Comparison of ENCODE assay signal across 8 cellular contexts in the genomic region with DNA sequence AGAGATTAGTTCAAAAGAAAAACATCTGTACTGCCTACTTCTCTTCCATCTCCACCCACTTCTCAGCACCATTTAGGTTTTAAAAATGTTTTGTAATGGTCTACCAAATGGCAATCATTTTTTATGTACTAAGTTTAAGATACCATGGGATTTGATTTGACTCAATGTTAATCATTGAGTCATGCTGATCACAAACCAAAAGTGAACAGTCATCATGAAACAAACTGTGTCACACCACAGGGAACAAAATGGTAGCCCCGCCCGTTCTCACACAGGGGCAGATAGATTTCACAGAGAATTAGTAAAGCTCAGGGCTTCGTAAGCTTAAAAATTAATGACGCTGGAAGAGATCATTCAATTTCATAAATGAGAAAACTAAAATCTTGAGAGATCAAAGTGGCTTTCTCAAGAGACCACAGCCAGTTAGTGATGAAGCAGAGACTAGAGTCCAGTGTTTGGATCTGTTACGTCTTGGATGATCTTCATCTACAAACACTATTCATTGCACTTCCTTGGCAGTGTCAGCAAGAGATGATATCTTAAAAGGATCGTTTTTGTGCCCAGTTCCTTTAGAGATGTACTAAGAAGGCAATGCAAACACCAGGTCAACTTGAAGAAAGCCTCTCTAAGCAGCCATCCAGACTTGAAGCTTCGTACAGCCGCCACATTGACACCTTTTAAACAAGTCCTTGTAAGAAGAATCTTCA. TPM values are rescaled to one million over a fixed set of nuclear protein-coding genes. Genes with fewer than 3 reads are reported as not detected.
DNase-seq lines count a peak whose midpoint lies in the region; ATAC-seq lines count a peak whose summit lies in the region.

No MANE protein-coding gene starts in this region.

- peak; percentile 83 for ATAC-seq in HG03135 (IDR thresholded peaks at IDR 0.05; ENCODE audit: unreplicated experiment)

- no peak overlapping the region for H3K4me3 Mint-ChIP-seq in activated naive CD8-positive, alpha-beta T cell treated with anti-CD3 and anti-CD28 coated beads for 36 hours

- H3K4me1 Mint-ChIP-seq in activated naive CD8-positive, alpha-beta T cell treated with anti-CD3 and anti-CD28 coated beads for 36 hours, result peaks cover 9% of the 10 kb centered on the region

- no peak overlapping the region for H3K27ac Mint-ChIP-seq in activated naive CD8-positive, alpha-beta T cell treated with anti-CD3 and anti-CD28 coated beads for 36 hours

- H3K36me3 Mint-ChIP-seq in activated naive CD8-positive, alpha-beta T cell treated with anti-CD3 and anti-CD28 coated beads for 36 hours, result no peaks in the 10 kb centered on the region

- peaks cover 30% of the 10 kb centered on the region for H3K27me3 Mint-ChIP-seq in activated naive CD8-positive, alpha-beta T cell treated with anti-CD3 and anti-CD28 coated beads for 36 hours

- H3K9me3 Mint-ChIP-seq in activated naive CD8-positive, alpha-beta T cell treated with anti-CD3 and anti-CD28 coated beads for 36 hours, result no peaks in the 10 kb centered on the region

- DNase-seq in AG08396 (ENCODE audit: low spot score) (peak; percentile 47), GM19240 (ENCODE audit: insufficient read length, low spot score) (peak; percentile 66), D341Med (ENCODE audit: low spot score) (no peak), NCI-H2227 treated with DMSO at 0.1 percent for 48 hours (lab: John Stamatoyannopoulos, UW) (no peak), activated gamma-delta T cell treated with Interleukin-2 at 50 U/mL for 16 hours (no peak)
- DNase-seq in activated naive CD8-positive, alpha-beta T cell treated with anti-CD3 and anti-CD28 coated beads for 36 hours, result peak; percentile 15
- DNase-seq in stimulated activated CD4-positive, alpha-beta T cell treated with anti-CD3 and anti-CD28 coated beads, Interleukin-12 subunit alpha, Interleukin-12 subunit beta, amount 100 ng/mL, for 48 hours (ENCODE audit: low read depth in 2 of 3, low spot score in 1 of 3), result peak; percentile 11 to 29 (median 15)

RNA-seq across cellular contexts. Expression of gene TRIO, which starts 33.9 kb away (rescaled TPM):
- total RNA-seq in activated naive CD8-positive, alpha-beta T cell treated with anti-CD3 and anti-CD28 coated beads for 36 hours, result 1 to 10 TPM; 7.4 to 9.8 TPM

Comparison
In these comparisons a context has a peak if more than half of its experiments do, and no peak if none do; other contexts are left out.
1. DNase-seq: peak in AG08396 (single experiment), GM19240 (single experiment), activated naive CD8-positive, alpha-beta T cell treated with anti-CD3 and anti-CD28 coated beads for 36 hours (single experiment) and stimulated activated CD4-positive, alpha-beta T cell treated with anti-CD3 and anti-CD28 coated beads, Interleukin-12 subunit alpha, Interleukin-12 subunit beta, amount 100 ng/mL, for 48 hours (3 of 3); none in D341Med (single experiment), NCI-H2227 treated with DMSO at 0.1 percent for 48 hours (single experiment) and activated gamma-delta T cell treated with Interleukin-2 at 50 U/mL for 16 hours (single experiment).